In the genomic region with DNA sequence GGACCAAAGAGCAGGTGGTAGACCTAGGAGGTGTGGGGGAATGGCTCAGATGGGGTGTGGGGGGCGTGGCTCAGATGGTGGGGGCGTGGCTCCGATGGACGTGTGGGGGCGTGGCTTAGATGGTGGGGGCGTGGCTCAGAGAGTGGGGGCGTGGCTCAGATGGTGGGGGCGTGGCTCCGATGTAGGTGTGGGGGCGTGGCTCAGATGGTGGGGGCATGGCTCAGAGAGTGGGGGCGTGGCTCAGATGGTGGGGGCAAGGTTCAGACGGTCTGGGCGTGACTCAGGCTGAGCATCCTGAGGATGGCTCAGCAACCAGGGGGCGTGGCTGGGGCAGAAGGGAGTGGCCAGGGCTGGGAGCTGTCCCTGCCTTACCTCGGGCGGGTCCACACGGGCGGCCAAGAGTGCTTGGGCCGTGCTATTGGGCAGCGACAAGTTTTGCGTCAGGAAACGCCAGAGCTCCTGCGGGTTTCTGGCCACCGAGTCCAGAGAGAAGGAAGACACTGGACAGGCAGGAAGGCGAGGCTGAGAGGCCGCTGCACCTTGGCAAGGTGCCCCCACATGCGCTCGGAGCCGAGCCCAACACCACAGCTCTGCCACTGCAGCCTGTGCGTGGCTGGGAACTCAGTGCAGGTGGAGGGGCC, we compare ENCODE assay signal across 6 cellular contexts. TPM values are rescaled to one million over a fixed set of nuclear protein-coding genes. Genes with fewer than 3 reads are reported as not detected.
DNase-seq lines count a peak whose midpoint lies in the region; ATAC-seq and TF ChIP-seq lines count a peak whose summit lies in the region.

No MANE protein-coding gene starts in this region.

- peak; percentile 77 for DNase-seq in GM03348 (ENCODE audit: low spot score)
- DNase-seq in PC-3 = peak; percentile 88
- peak; percentile 62 to 92 (median 90) for DNase-seq in adrenal gland
- peak in 7 of 10 donors; percentile 32 to 56 (median 46) for DNase-seq in naive thymus-derived CD8-positive, alpha-beta T cell
- no peak for DNase-seq in NCI-H1694 treated with DMSO at 0.1 percent for 48 hours (lab: John Stamatoyannopoulos, UW)

- no peaks in the 10 kb centered on the region for H3K9me3 Mint-ChIP-seq in naive thymus-derived CD8-positive, alpha-beta T cell

- H3K4me1 ChIP-seq in PC-3 (ENCODE audit: insufficient read depth, low read length) (peaks cover 7% of the 10 kb centered on the region; the same call in 1 of the 2 replicates), adrenal gland (replicated peaks in 1 of 2) (peaks cover 0 to 5% of the 10 kb centered on the region in 2 donors)

- H3K9ac ChIP-seq in PC-3 (ENCODE audit: low read length) = no peak overlapping the region

- POLR2A ChIA-PET in PC-3 (lab: Charles Lee; ENCODE audit: unreplicated experiment) = interaction anchor here (0.5 kb wide), 1 partner anchor 31 kb away, joined by 14 read pairs; no protein-coding TSS in a partner anchor
- POLR2A ChIA-PET in naive thymus-derived CD8-positive, alpha-beta T cell (lab: Charles Lee) = interaction anchor here (0.6 kb wide), 3 partner anchors 13 to 156 kb away, joined by 3 to 4 read pairs (median 3); a partner anchor contains a TSS

- H3K4me3 Mint-ChIP-seq in naive thymus-derived CD8-positive, alpha-beta T cell = peak overlapping the region in 1 of 10 donors; percentile 38

- 45 to 53% (median 51%) methylated on average over 20 to 30 of the region's 30 CpGs for WGBS in adrenal gland, 4 donors

- no peak for TF ChIP-seq POLR2A in adrenal gland (IDR thresholded peaks at IDR 0.05)

- peak; percentile 99 for ATAC-seq in PC-3
- ATAC-seq in naive thymus-derived CD8-positive, alpha-beta T cell = peak; percentile 39 to 53
- ATAC-seq in HG03520 (IDR thresholded peaks at IDR 0.05; ENCODE audit: unreplicated experiment) = no peak

- CTCF ChIA-PET in PC-3 (lab: Charles Lee) = interaction anchor here (1.0 kb wide), 1 partner anchor 13 kb away, joined by 3 read pairs; no protein-coding TSS in a partner anchor

- H3K4me3 ChIP-seq in PC-3 (ENCODE audit: low read length) (no peak overlapping the region), adrenal gland (no peak overlapping the region)

- H3K9me3 ChIP-seq in PC-3 (ENCODE audit: low read length) (no peaks in the 10 kb centered on the region), adrenal gland (replicated peaks in 1 of 3) (no peaks in the 10 kb centered on the region)

- H3K9me2 ChIP-seq in PC-3 (replicated peaks; ENCODE audit: low read length) = no peaks in the 10 kb centered on the region

- intact Hi-C loops in PC-3 (cut with micrococcal nuclease) (no loop called here), adrenal gland (cut with DNase I) (loop anchor here in 1 of 2 donors (5.0 kb wide), 1 partner anchor 65 kb away; no protein-coding TSS in a partner anchor)

- no TSS peak for BruUV-seq in PC-3 (replicated peaks; lab: Mats Ljungman, UMichigan)

- H2AFZ ChIP-seq in PC-3 (ENCODE audit: low read length) = no peak overlapping the region

- H3K4me2 ChIP-seq in PC-3 (ENCODE audit: low read length) = no peak overlapping the region

- no peak for TF ChIP-seq CTCF in PC-3 (conservative IDR thresholded peaks at IDR 0.05; ENCODE audit: low read depth, low read length)
- TF ChIP-seq CTCF in adrenal gland (IDR thresholded peaks at IDR 0.05) = no peak

- peaks cover 9% of the 10 kb centered on the region; the same call in 1 of the 2 replicates for H3K79me2 ChIP-seq in PC-3 (ENCODE audit: low read length)

- H3K27me3 Mint-ChIP-seq in naive thymus-derived CD8-positive, alpha-beta T cell = no peaks in the 10 kb centered on the region

- peaks cover 5 to 25% (median 16%) of the 10 kb centered on the region in 4 donors for H3K4me1 Mint-ChIP-seq in naive thymus-derived CD8-positive, alpha-beta T cell

- H3K36me3 ChIP-seq in PC-3 (ENCODE audit: low read depth, low read length) = no peaks in the 10 kb centered on the region
- H3K36me3 ChIP-seq in adrenal gland (replicated peaks in 1 of 2) = peaks cover 0 to 9% of the 10 kb centered on the region in 2 donors

- H3K27ac ChIP-seq in PC-3 (ENCODE audit: low read length) (no peak overlapping the region), adrenal gland (peak overlapping the region in 1 of 5 donors; percentile 22)

- H3F3A ChIP-seq in PC-3 (ENCODE audit: low read length, unreplicated experiment) = no peaks in the 10 kb centered on the region

- H3K27ac Mint-ChIP-seq in naive thymus-derived CD8-positive, alpha-beta T cell = peak overlapping the region in 4 of 10 donors; percentile 32 to 80 (median 47)

- H4K20me1 ChIP-seq in PC-3 (ENCODE audit: low read length) = no peaks in the 10 kb centered on the region

- peaks cover 0 to 5% (median 0%) of the 10 kb centered on the region in 3 donors for H3K36me3 Mint-ChIP-seq in naive thymus-derived CD8-positive, alpha-beta T cell

- H3K27me3 ChIP-seq in PC-3 (ENCODE audit: low read length) (no peaks in the 10 kb centered on the region), adrenal gland (no peaks in the 10 kb centered on the region)

RNA-seq across cellular contexts. Expression of a gene that starts 5.9 kb away (rescaled TPM):
- total RNA-seq in PC-3 (2014; rRNA removed) = 25.9 and 31.5 TPM in 2 replicates
- total RNA-seq in adrenal gland = 10 to 100 TPM; 25.2 to 54.4 (median 31.5) TPM
- polyA plus RNA-seq in adrenal gland = 100 to 1,000 TPM in 1 of 3 donors, 10 to 100 TPM in 2; 13.6 to 150 (median 69.8) TPM
- total RNA-seq in naive thymus-derived CD8-positive, alpha-beta T cell = 10 to 100 TPM; 37.0 to 41.5 TPM
- 1 to 10 TPM; 3.9 to 9.4 (median 4.7) TPM for polyA plus RNA-seq in naive thymus-derived CD8-positive, alpha-beta T cell

RNA-seq across cellular contexts. Expression of a gene that starts 9.8 kb away (rescaled TPM):
- not detected in 2 replicates for total RNA-seq in PC-3 (2014; rRNA removed)
- under 1 TPM in 5 of 8 donors, not detected in 3; 0.11 to 0.69 (median 0.21) TPM for total RNA-seq in adrenal gland
- under 1 TPM in 2 of 3 donors, not detected in 1; 0.16 to 0.17 TPM for polyA plus RNA-seq in adrenal gland
- total RNA-seq in naive thymus-derived CD8-positive, alpha-beta T cell = under 1 TPM in 1 of 2 experiments, not detected in 1; 0.13 TPM
- 1 to 10 TPM; 1.2 to 1.6 (median 1.6) TPM for polyA plus RNA-seq in naive thymus-derived CD8-positive, alpha-beta T cell

RNA-seq across cellular contexts. Expression of a gene that starts 23.9 kb away (rescaled TPM):
- total RNA-seq in PC-3 (2014; rRNA removed) = 25.4 and 33.3 TPM in 2 replicates
- total RNA-seq in adrenal gland = 10 to 100 TPM; 17.8 to 77.1 (median 43.3) TPM
- 100 to 1,000 TPM in 2 of 3 donors, 1 to 10 TPM in 1; 5.1 to 311 (median 194) TPM for polyA plus RNA-seq in adrenal gland
- 1 to 10 TPM; 2.8 to 4.3 TPM for total RNA-seq in naive thymus-derived CD8-positive, alpha-beta T cell
- 1 to 10 TPM; 2.1 to 9.3 (median 4.2) TPM for polyA plus RNA-seq in naive thymus-derived CD8-positive, alpha-beta T cell

RNA-seq across cellular contexts. Expression of a gene that starts 25.7 kb away (rescaled TPM):
- total RNA-seq in PC-3 (2014; rRNA removed) (1.4 and 4.3 TPM in 2 replicates), adrenal gland (1 to 10 TPM in 2 of 8 donors, under 1 TPM in 4, not detected in 2; 0.67 to 1.3 (median 0.86) TPM)
- 1 to 10 TPM in 2 of 3 donors, not detected in 1; 3.8 to 6.4 TPM for polyA plus RNA-seq in adrenal gland
- total RNA-seq in naive thymus-derived CD8-positive, alpha-beta T cell = 10 to 100 TPM; 11.1 to 13.5 TPM
- polyA plus RNA-seq in naive thymus-derived CD8-positive, alpha-beta T cell = 10 to 100 TPM in 2 of 3 donors, 1 to 10 TPM in 1; 7.0 to 30.2 (median 16.9) TPM

RNA-seq across cellular contexts. Expression of a gene that starts 29.9 kb away (rescaled TPM):
- total RNA-seq in PC-3 (2014; rRNA removed) (113 and 137 TPM in 2 replicates), adrenal gland (10 to 100 TPM; 20.5 to 44.5 (median 36.5) TPM)
- polyA plus RNA-seq in adrenal gland = 100 to 1,000 TPM in 2 of 3 donors, 1 to 10 TPM in 1; 4.9 to 363 (median 209) TPM
- 100 to 1,000 TPM; 129 to 137 TPM for total RNA-seq in naive thymus-derived CD8-positive, alpha-beta T cell
- 100 to 1,000 TPM; 104 to 119 (median 112) TPM for polyA plus RNA-seq in naive thymus-derived CD8-positive, alpha-beta T cell
